Comparison of ENCODE assay signal across 2 cellular contexts in the genomic region with DNA sequence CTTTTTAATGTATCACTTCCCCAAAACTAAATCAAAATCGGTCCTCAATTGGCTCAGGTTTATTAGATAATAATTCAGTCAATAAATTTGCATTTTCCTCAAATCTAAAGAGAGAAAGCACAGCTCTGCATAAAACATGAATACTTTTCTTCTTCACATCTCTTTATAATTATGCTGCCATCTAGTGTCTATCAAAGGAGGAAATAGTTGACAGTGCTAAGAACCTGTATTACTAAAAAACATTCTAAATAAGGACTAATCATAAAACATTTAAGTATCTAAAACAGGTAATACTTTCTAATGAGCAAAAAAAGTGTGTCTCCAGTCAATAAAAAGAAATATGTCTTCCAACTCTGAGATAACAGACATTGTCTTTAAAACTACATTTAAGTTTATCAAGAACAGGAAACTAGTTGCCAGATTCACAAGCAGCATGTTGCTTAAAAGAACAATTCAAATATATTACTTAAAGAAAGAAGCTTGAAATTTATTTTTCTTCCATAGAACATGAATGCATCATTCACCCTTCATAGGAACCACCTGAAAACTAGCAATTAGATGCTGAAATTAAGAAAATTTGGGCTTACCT.
TF ChIP-seq lines count a peak whose summit lies in the region.

No MANE protein-coding gene starts in this region.

TF ChIP-seq in K562, 482 proteins besides CTCF, POLR2A, EP300 and RAD21 (continued from another document):
- TF ChIP-seq, protein P1, sequence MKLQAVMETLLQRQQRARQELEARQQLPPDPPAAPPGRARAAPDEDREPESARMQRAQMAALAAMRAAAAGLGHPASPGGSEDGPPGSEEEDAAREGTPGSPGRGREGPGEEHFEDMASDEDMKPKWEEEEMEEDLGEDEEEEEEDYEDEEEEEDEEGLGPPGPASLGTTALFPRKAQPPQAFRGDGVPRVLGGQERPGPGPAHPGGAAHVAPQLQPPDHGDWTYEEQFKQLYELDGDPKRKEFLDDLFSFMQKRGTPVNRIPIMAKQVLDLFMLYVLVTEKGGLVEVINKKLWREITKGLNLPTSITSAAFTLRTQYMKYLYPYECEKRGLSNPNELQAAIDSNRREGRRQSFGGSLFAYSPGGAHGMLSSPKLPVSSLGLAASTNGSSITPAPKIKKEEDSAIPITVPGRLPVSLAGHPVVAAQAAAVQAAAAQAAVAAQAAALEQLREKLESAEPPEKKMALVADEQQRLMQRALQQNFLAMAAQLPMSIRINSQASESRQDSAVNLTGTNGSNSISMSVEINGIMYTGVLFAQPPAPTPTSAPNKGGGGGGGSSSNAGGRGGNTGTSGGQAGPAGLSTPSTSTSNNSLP (IDR thresholded peaks at IDR 0.05; ENCODE audit: borderline replicate concordance, low read depth, low read length), result peak; percentile 26; the same call in 1 of the 2 replicates

TF ChIP-seq in liver, 16 proteins besides CTCF, POLR2A, EP300 and RAD21 (continued from another document):
- no peak for TF ChIP-seq REST (IDR thresholded peaks at IDR 0.05)
- TF ChIP-seq HNF4A (conservative IDR thresholded peaks at IDR 0.05), result no peak
